In genomic region chr5:160165137-160166068, GRCh38 we compare ENCODE assay signal across 8 cellular contexts. TPM values are rescaled to one million over a fixed set of nuclear protein-coding genes. Genes with fewer than 3 reads are reported as not detected.
DNase-seq lines count a peak whose midpoint lies in the region; ATAC-seq and TF ChIP-seq lines count a peak whose summit lies in the region.

No MANE protein-coding gene starts in this region.

- no peak for TF ChIP-seq EP300 in sigmoid colon (IDR thresholded peaks at IDR 0.05)

- 26 to 32% methylated on average over 15 of the region's 15 CpGs for WGBS in sigmoid colon, 2 donors

- H3K4me3 ChIP-seq in iPS-18a (ENCODE audit: low read length) (peak overlapping the region; percentile 21), sigmoid colon (peak overlapping the region in 2 of 4 donors; percentile 4 to 6)

- H3K9me3 ChIP-seq in iPS-18a (ENCODE audit: control insufficient read depth, low read depth, low read length), result no peaks in the 10 kb centered on the region
- H3K9me3 ChIP-seq in sigmoid colon, result no peaks in the 10 kb centered on the region

- ATAC-seq in GM19455 (IDR thresholded peaks at IDR 0.05; ENCODE audit: unreplicated experiment) (no peak), HG03460 (IDR thresholded peaks at IDR 0.05; ENCODE audit: unreplicated experiment) (no peak), HG03025 (IDR thresholded peaks at IDR 0.05; ENCODE audit: low FRiP score, unreplicated experiment) (no peak)

- H3K36me3 ChIP-seq in iPS-18a (ENCODE audit: control insufficient read depth, low read depth, low read length), result no peaks in the 10 kb centered on the region
- no peaks in the 10 kb centered on the region for H3K36me3 ChIP-seq in sigmoid colon

- H3K4me1 ChIP-seq in iPS-18a (ENCODE audit: control insufficient read depth, low read depth, low read length) (peaks cover 44% of the 10 kb centered on the region), sigmoid colon (peaks cover 0 to 17% (median 14%) of the 10 kb centered on the region in 4 donors)

- H3K9ac ChIP-seq in iPS-18a (ENCODE audit: low read length), result peak overlapping the region; percentile 58

- H3K27me3 ChIP-seq in iPS-18a (ENCODE audit: control insufficient read depth, insufficient read depth, low read length) (no peaks in the 10 kb centered on the region), sigmoid colon (no peaks in the 10 kb centered on the region)

- peak overlapping the region; percentile 94 for H3K27ac ChIP-seq in iPS-18a (ENCODE audit: low read length)
- peak overlapping the region; percentile 69 to 81 (median 77) for H3K27ac ChIP-seq in sigmoid colon

- TF ChIP-seq CTCF in sigmoid colon (IDR thresholded peaks at IDR 0.05), result no peak

- intact Hi-C loops in sigmoid colon (cut with DNase I), result no loop called here

- peak; percentile 95 for DNase-seq in GM03348 (ENCODE audit: low spot score)
- peak; percentile 16 to 83 for DNase-seq in NCI-H446 (lab: John Stamatoyannopoulos, UW)
- peak; percentile 96 for DNase-seq in brain pericyte (ENCODE audit: low read depth, low spot score)
- peak; percentile 95 for DNase-seq in sigmoid colon

- TF ChIP-seq POLR2A in sigmoid colon (IDR thresholded peaks at IDR 0.05), result no peak

RNA-seq across cellular contexts. Expression of gene PWWP2A, which starts 46.2 kb away (rescaled TPM):
- 10 to 100 TPM; 24.8 to 33.2 (median 29.1) TPM for total RNA-seq in sigmoid colon
- polyA plus RNA-seq in sigmoid colon, result 10 to 100 TPM in 1 of 3 donors, 1 to 10 TPM in 2; 9.0 to 12.2 (median 9.7) TPM
